ENCODE assay signal across 17 cellular contexts in the genomic region with DNA sequence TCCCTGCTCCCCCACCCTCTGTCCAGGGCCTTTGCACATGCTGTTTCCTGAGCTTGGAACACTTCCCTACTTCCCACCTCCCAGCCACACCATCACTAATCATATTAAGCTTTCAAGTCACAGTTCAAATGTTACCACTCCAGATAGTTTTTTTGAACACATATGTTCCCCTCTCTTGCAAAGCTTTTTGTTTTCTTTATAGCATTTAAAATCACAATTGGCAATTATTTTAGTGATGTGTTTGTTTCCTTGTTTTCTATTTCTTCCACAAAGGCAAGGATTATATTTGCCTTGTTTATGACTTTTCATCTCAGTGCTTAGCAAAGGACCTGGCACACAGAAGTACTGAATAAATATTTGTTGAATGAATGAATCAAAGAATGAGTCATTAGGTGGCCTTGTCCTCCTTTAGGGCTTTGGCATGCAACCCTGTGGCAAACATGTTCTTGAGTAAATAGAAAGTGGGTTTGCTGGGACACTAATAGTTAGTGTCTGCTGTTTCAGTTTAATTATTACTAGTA.
A peak's percentile ranks its signal among the peaks of the same experiment; 100 is the strongest.
DNase-seq lines count a peak whose midpoint lies in the region; ATAC-seq and TF ChIP-seq lines count a peak whose summit lies in the region.
"Had no signal": no experiment of that assay in that cellular context is flagged by ENCODE, and none has a peak within 500 bp of the region (broad histone marks: within the 10 kb centered on the region; RNA-seq: fewer than 3 reads in every experiment).

No MANE protein-coding gene starts in this region.

- TF ChIP-seq CTCF in prostate gland (IDR thresholded peaks at IDR 0.05) (no peak), omental fat pad (IDR thresholded peaks at IDR 0.05) (no peak), colonic mucosa (IDR thresholded peaks at IDR 0.05) (no peak)

- H3K36me3 ChIP-seq in prostate gland = no peaks in the 10 kb centered on the region
- no peaks in the 10 kb centered on the region for H3K36me3 ChIP-seq in colonic mucosa
- H3K36me3 ChIP-seq: esophagus muscularis mucosa, thoracic aorta had no signal

- H3K27me3 ChIP-seq in prostate gland (replicated peaks; ENCODE audit: insufficient read depth) (no peaks in the 10 kb centered on the region), colonic mucosa (no peaks in the 10 kb centered on the region)
- H3K27me3 ChIP-seq: esophagus muscularis mucosa had no signal

- ATAC-seq in omental fat pad (ENCODE audit: low FRiP score) (no peak), HG02870 (IDR thresholded peaks at IDR 0.05; ENCODE audit: unreplicated experiment) (no peak)
- ATAC-seq: GM23338, sciatic nerve had no signal

- H3K9ac ChIP-seq in colonic mucosa (ENCODE audit: low read depth in 2 of 2, low read length in 2 of 2) = no peak overlapping the region

- no peaks in the 10 kb centered on the region for H3K9me3 ChIP-seq in prostate gland
- no peaks in the 10 kb centered on the region for H3K9me3 ChIP-seq in colonic mucosa
- H3K9me3 ChIP-seq: esophagus muscularis mucosa, thoracic aorta had no signal

- H3K4me1 ChIP-seq in prostate gland (replicated peaks) = no peaks in the 10 kb centered on the region
- no peaks in the 10 kb centered on the region for H3K4me1 ChIP-seq in colonic mucosa

- DNase-seq in DMS53 treated with DMSO at 0.1 percent for 48 hours (lab: John Stamatoyannopoulos, UW; ENCODE audit: unreplicated experiment) (peak; percentile 96), NCI-H69 (lab: John Stamatoyannopoulos, UW) (peak; percentile 50), epithelial cell of prostate (ENCODE audit: low read depth, low spot score) (peak; percentile 50), prostate gland (ENCODE audit: low spot score) (peak; percentile 15), omental fat pad (ENCODE audit: low spot score) (no peak), colonic mucosa (no peak), NAMALWA (ENCODE audit: low spot score) (no peak)
- DNase-seq: activated CD4-positive, alpha-beta memory T cell treated with anti-CD3 and anti-CD28 coated beads for 36 hours; activated effector memory CD4-positive, alpha-beta T cell treated with anti-CD3 and anti-CD28 coated beads, Interleukin-2, amount 50 U/mL, for 16 hours; naive B cell; NCI-H146; T-helper 1 cell had no signal

- H3K4me3 ChIP-seq in prostate gland = no peak overlapping the region
- H3K4me3 ChIP-seq in colonic mucosa = no peak overlapping the region
- H3K4me3 ChIP-seq: esophagus muscularis mucosa, GM23338, thoracic aorta had no signal

- intact Hi-C loops in prostate gland (cut with DNase I) (no loop called here), colonic mucosa (cut with DNase I) (no loop called here)

- no peak overlapping the region for H3K27ac ChIP-seq in epithelial cell of prostate
- no peak overlapping the region for H3K27ac ChIP-seq in prostate gland
- no peak overlapping the region for H3K27ac ChIP-seq in colonic mucosa
- H3K27ac ChIP-seq: esophagus muscularis mucosa, thoracic aorta had no signal

- TF ChIP-seq POLR2A in prostate gland (IDR thresholded peaks at IDR 0.05) = no peak

Comparison
In these comparisons a context has a peak if more than half of its experiments do, and no peak if none do; other contexts are left out.
1. DNase-seq: peak in DMS53 treated with DMSO at 0.1 percent for 48 hours (single experiment), NCI-H69 (single experiment), epithelial cell of prostate (single experiment) and prostate gland (single experiment); none in omental fat pad (single experiment), colonic mucosa (single experiment) and NAMALWA (single experiment).